In genomic region chr3:115836944-115837343, GRCh38 we compare ENCODE assay signal across 8 cellular contexts.
DNase-seq lines count a peak whose midpoint lies in the region; TF ChIP-seq lines count a peak whose summit lies in the region.

No MANE protein-coding gene starts in this region.

- peak; percentile 3 for DNase-seq in NOMO-1 treated with DMSO at 0.1 percent for 48 hours (lab: John Stamatoyannopoulos, UW; ENCODE audit: unreplicated experiment)
- no peak for DNase-seq in NOMO-1 treated with dmso at 0.1 percent for 144 hours (lab: John Stamatoyannopoulos, UW; ENCODE audit: unreplicated experiment)
- DNase-seq in NCI-H82 treated with DMSO at 0.1 percent for 48 hours (lab: John Stamatoyannopoulos, UW; ENCODE audit: unreplicated experiment): peak; percentile 20
- peak; percentile 1 to 3 for DNase-seq in erythroblast (lab: John Stamatoyannopoulos, UW)
- peak; percentile 8 for DNase-seq in stromal cell of bone marrow (ENCODE audit: low read depth)
- no peak for DNase-seq in NCI-H1092 treated with DMSO at 0.1 percent for 48 hours (lab: John Stamatoyannopoulos, UW)
- no peak for DNase-seq in GOT3 (lab: John Stamatoyannopoulos, UW)
- DNase-seq in central memory CD4-positive, alpha-beta T cell: no peak

- no peak for TF ChIP-seq POLR2A in erythroblast (IDR thresholded peaks at IDR 0.05; ENCODE audit: low read length)

Comparison
In these comparisons a context has a peak if more than half of its experiments do, and no peak if none do; other contexts are left out.
1. DNase-seq: peak in NOMO-1 treated with DMSO at 0.1 percent for 48 hours (single experiment), NCI-H82 treated with DMSO at 0.1 percent for 48 hours (single experiment), erythroblast (2 of 2) and stromal cell of bone marrow (single experiment); none in NOMO-1 treated with dmso at 0.1 percent for 144 hours (single experiment), NCI-H1092 treated with DMSO at 0.1 percent for 48 hours (single experiment), GOT3 (single experiment) and central memory CD4-positive, alpha-beta T cell (single experiment).